Comparison of ENCODE assay signal across 34 cellular contexts in genomic region chr6:132968419-132968950, GRCh38.
"Had no signal": no experiment of that assay in that cellular context is flagged by ENCODE, and none has a peak within 500 bp of the region (broad histone marks: within the 10 kb centered on the region; RNA-seq: fewer than 3 reads in every experiment).

No MANE protein-coding gene starts in this region.

- H3K9me3 Mint-ChIP-seq: activated CD8-positive, alpha-beta T cell treated with anti-CD3 and anti-CD28 coated beads for 36 hours; activated naive CD8-positive, alpha-beta T cell treated with anti-CD3 and anti-CD28 coated beads for 36 hours; activated T-cell treated with anti-CD3 and anti-CD28 coated beads, Interleukin-2, amount 50 U/mL, for 72 hours; activated T-helper 17 cell treated with anti-CD3 and anti-CD28 coated beads, Interleukin-2, amount 50 U/mL, for 72 hours; central memory CD8-positive, alpha-beta T cell had no signal

- H3K27ac ChIP-seq: cardiac muscle cell, colonic mucosa, Peyer's patch, WERI-Rb-1 had no signal

- H3K4me1 ChIP-seq: colonic mucosa, Peyer's patch had no signal

- H3K4me3 ChIP-seq: cardiac muscle cell, colonic mucosa, Peyer's patch had no signal

- ATAC-seq: activated CD8-positive, alpha-beta T cell treated with anti-CD3 and anti-CD28 coated beads for 36 hours; activated T-cell treated with anti-CD3 and anti-CD28 coated beads, Interleukin-2, amount 50 U/mL, for 72 hours; activated T-helper 17 cell treated with anti-CD3 and anti-CD28 coated beads, Interleukin-2, amount 50 U/mL, for 72 hours; SK-N-SH treated with all-trans-retinoic acid at 6 μM for 48 hours had no signal

- H3K27me3 ChIP-seq: colonic mucosa, Peyer's patch had no signal

- H3K36me3 Mint-ChIP-seq: activated naive CD8-positive, alpha-beta T cell treated with anti-CD3 and anti-CD28 coated beads for 36 hours had no signal

- H3K36me3 ChIP-seq: cardiac muscle cell, colonic mucosa, Peyer's patch, WERI-Rb-1 had no signal

- H3K4me3 Mint-ChIP-seq: activated CD8-positive, alpha-beta T cell treated with anti-CD3 and anti-CD28 coated beads for 36 hours; activated naive CD8-positive, alpha-beta T cell treated with anti-CD3 and anti-CD28 coated beads for 36 hours; activated T-cell treated with anti-CD3 and anti-CD28 coated beads, Interleukin-2, amount 50 U/mL, for 72 hours; activated T-helper 17 cell treated with anti-CD3 and anti-CD28 coated beads, Interleukin-2, amount 50 U/mL, for 72 hours; central memory CD8-positive, alpha-beta T cell had no signal

- DNase-seq: activated CD4-positive, alpha-beta T cell treated with anti-CD3 and anti-CD28 coated beads for 1 hour; activated CD4-positive, alpha-beta T cell treated with anti-CD3 and anti-CD28 coated beads for 48 hours; activated CD4-positive, alpha-beta T cell treated with anti-CD3 and anti-CD28 coated beads, Interleukin-2, amount 50 U/mL, for 4 hours; activated CD4-positive, CD25-positive, alpha-beta regulatory T cell; activated CD8-positive, alpha-beta T cell treated with anti-CD3 and anti-CD28 coated beads for 36 hours; activated effector memory CD4-positive, alpha-beta T cell treated with anti-CD3 and anti-CD28 coated beads, Interleukin-2, amount 50 U/mL, for 16 hours; activated naive CD4-positive, alpha-beta T cell; activated naive CD4-positive, alpha-beta T cell treated with anti-CD3 and anti-CD28 coated beads, Interleukin-2, amount 50 U/mL, for 16 hours; activated naive CD8-positive, alpha-beta T cell treated with anti-CD3 and anti-CD28 coated beads for 36 hours; activated T-cell treated with anti-CD3 and anti-CD28 coated beads, Interleukin-2, amount 50 U/mL, for 1 hour; activated T-cell treated with anti-CD3 and anti-CD28 coated beads, Interleukin-2, amount 50 U/mL, for 72 hours; amniotic stem cell; aorta; colonic mucosa; NCI-H1105; NCI-H1417 treated with DMSO at 0.1 percent for 48 hours; NCI-H187 treated with DMSO at 0.1 percent for 48 hours; NCI-H2081; NCI-H2171 treated with DMSO at 0.1 percent for 48 hours; NCI-H2227 treated with DMSO at 0.1 percent for 48 hours; NCI-H510A treated with DMSO at 0.1 percent for 48 hours; NCI-H526 treated with DMSO at 0.1 percent for 48 hours; NCI-H774; Peyer's patch; RPMI8226; SIG-M5; T-helper 1 cell; T-helper 2 cell; T-helper 9 cell; WERI-Rb-1 had no signal

- H3K27ac Mint-ChIP-seq: activated CD8-positive, alpha-beta T cell treated with anti-CD3 and anti-CD28 coated beads for 36 hours; activated naive CD8-positive, alpha-beta T cell treated with anti-CD3 and anti-CD28 coated beads for 36 hours; activated T-cell treated with anti-CD3 and anti-CD28 coated beads, Interleukin-2, amount 50 U/mL, for 72 hours; activated T-helper 17 cell treated with anti-CD3 and anti-CD28 coated beads, Interleukin-2, amount 50 U/mL, for 72 hours had no signal

- H3K9me3 ChIP-seq: colonic mucosa, Peyer's patch had no signal

- H3K4me1 Mint-ChIP-seq: activated naive CD8-positive, alpha-beta T cell treated with anti-CD3 and anti-CD28 coated beads for 36 hours; activated T-helper 17 cell treated with anti-CD3 and anti-CD28 coated beads, Interleukin-2, amount 50 U/mL, for 72 hours; central memory CD8-positive, alpha-beta T cell had no signal
